19 cellular contexts compared by ENCODE assay signal in genomic region chr6:163087981-163088380, GRCh38.
"Had no signal": no experiment of that assay in that cellular context is flagged by ENCODE, and none has a peak within 500 bp of the region (broad histone marks: within the 10 kb centered on the region; RNA-seq: fewer than 3 reads in every experiment).

No MANE protein-coding gene starts in this region.

- H3K4me1 ChIP-seq: esophagus muscularis mucosa, foreskin keratinocyte, gastroesophageal sphincter, left lung, lower lobe of right lung had no signal

- H3K9me3 ChIP-seq: esophagus muscularis mucosa, gastroesophageal sphincter, left lung, lower lobe of right lung, mucosa of descending colon had no signal

- H3K27me3 ChIP-seq: dorsolateral prefrontal cortex, esophagus muscularis mucosa, gastroesophageal sphincter, hepatocyte, left lung had no signal

- DNase-seq: dermis blood vessel endothelial cell; dorsolateral prefrontal cortex; effector CD4-positive, alpha-beta T cell; effector memory CD4-positive, alpha-beta T cell; foreskin keratinocyte; hypothalamus; immature natural killer cell; islet precursor cell; kidney; kidney glomerular epithelial cell; left lung; lower lobe of right lung; mesenchymal stem cell; mucosa of descending colon; naive B cell had no signal

- ATAC-seq: foreskin keratinocyte, gastroesophageal sphincter, left lung, lower lobe of right lung, mucosa of descending colon had no signal

- H3K27ac ChIP-seq: coronary artery, dorsolateral prefrontal cortex, esophagus muscularis mucosa, foreskin keratinocyte, gastroesophageal sphincter, hepatocyte, left lung, lower lobe of right lung had no signal

- H3K36me3 ChIP-seq: esophagus muscularis mucosa, gastroesophageal sphincter, left lung, lower lobe of right lung had no signal

- H3K4me3 ChIP-seq: coronary artery, dorsolateral prefrontal cortex, esophagus muscularis mucosa, gastroesophageal sphincter, hepatocyte, left lung, lower lobe of right lung, mucosa of descending colon had no signal
